Comparison of ENCODE assay signal across 17 cellular contexts in the genomic region with DNA sequence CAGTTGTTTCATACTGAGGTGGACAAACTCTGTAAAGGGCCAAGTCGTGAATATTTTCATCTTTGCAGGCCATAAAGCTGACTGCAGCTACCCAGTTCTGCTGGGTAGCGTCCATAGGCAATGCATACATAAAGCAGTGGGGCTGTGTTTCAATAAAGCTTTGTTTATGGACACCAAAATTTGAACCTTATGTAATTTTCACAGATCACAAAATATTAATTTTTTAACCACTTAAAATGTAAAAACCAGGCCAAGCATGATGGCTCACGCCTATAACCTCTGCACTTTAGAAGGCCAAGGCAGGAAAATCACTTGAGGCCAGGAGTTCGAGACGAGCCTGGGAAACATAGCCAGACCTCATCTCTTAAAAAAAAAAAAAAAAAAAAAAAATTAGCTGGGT.
DNase-seq lines count a peak whose midpoint lies in the region; ATAC-seq and TF ChIP-seq lines count a peak whose summit lies in the region.
"Had no signal": no experiment of that assay in that cellular context is flagged by ENCODE, and none has a peak within 500 bp of the region (broad histone marks: within the 10 kb centered on the region; RNA-seq: fewer than 3 reads in every experiment).

No MANE protein-coding gene starts in this region.

- no peak overlapping the region for H3K4me3 Mint-ChIP-seq in activated T-cell treated with anti-CD3 and anti-CD28 coated beads, Interleukin-2, amount 50 U/mL, for 72 hours
- H3K4me3 Mint-ChIP-seq in activated T-cell treated with anti-CD3 and anti-CD28 coated beads, Interleukin-2, amount 50 U/mL, for 24 hours, result no peak overlapping the region
- no peak overlapping the region for H3K4me3 Mint-ChIP-seq in CD4-positive, alpha-beta memory T cell
- H3K4me3 Mint-ChIP-seq in activated CD8-positive, alpha-beta T cell treated with anti-CD3 and anti-CD28 coated beads for 36 hours, result no peak overlapping the region
- no peak overlapping the region for H3K4me3 Mint-ChIP-seq in nephron
- H3K4me3 Mint-ChIP-seq: dendritic cell treated with granulocyte-macrophage colony-stimulating factor and Interleukin-4, amounts not matched to agents 40 ng/mL and 50 ng/mL, for 4 days; GM23338; HFFc6 had no signal

- no peak for TF ChIP-seq CTCF in activated CD8-positive, alpha-beta T cell treated with anti-CD3 and anti-CD28 coated beads for 36 hours (IDR thresholded peaks at IDR 0.05)
- TF ChIP-seq CTCF in nephron (IDR thresholded peaks at IDR 0.05; ENCODE audit: unreplicated experiment in 3 of 3), result no peak

- DNase-seq in activated T-cell treated with anti-CD3 and anti-CD28 coated beads, Interleukin-2, amount 50 U/mL, for 72 hours, result no peak
- DNase-seq in activated T-cell treated with anti-CD3 and anti-CD28 coated beads, Interleukin-2, amount 50 U/mL, for 24 hours, result no peak
- no peak for DNase-seq in CD4-positive, alpha-beta memory T cell
- DNase-seq in activated CD8-positive, alpha-beta T cell treated with anti-CD3 and anti-CD28 coated beads for 36 hours, result no peak
- DNase-seq in NCI-H1048 (lab: John Stamatoyannopoulos, UW), result no peak
- no peak for DNase-seq in NCI-H526 (lab: John Stamatoyannopoulos, UW)
- DNase-seq in DMS53 treated with DMSO at 0.1 percent for 48 hours (lab: John Stamatoyannopoulos, UW; ENCODE audit: unreplicated experiment), result no peak
- DNase-seq: activated CD4-positive, CD25-positive, alpha-beta regulatory T cell treated with anti-CD3 and anti-CD28 coated beads, Interleukin-2, amount 50 U/mL, for 72 hours; activated gamma-delta T cell; DMS79; GDM1 had no signal

- no peaks in the 10 kb centered on the region for H3K27me3 ChIP-seq in CD4-positive, alpha-beta memory T cell (ENCODE audit: insufficient read depth, low read length)
- H3K27me3 ChIP-seq: left lung, tibial artery had no signal

- intact Hi-C loops in CD4-positive, alpha-beta memory T cell (cut with micrococcal nuclease), result loop anchor here (5.0 kb wide), 1 partner anchor 235 kb away; no protein-coding TSS in a partner anchor
- intact Hi-C loops in activated CD8-positive, alpha-beta T cell treated with anti-CD3 and anti-CD28 coated beads for 36 hours (cut with micrococcal nuclease), result no loop called here

- H3K36me3 Mint-ChIP-seq in activated T-cell treated with anti-CD3 and anti-CD28 coated beads, Interleukin-2, amount 50 U/mL, for 72 hours (ENCODE audit: insufficient read depth in 2 of 2), result peaks cover 0 to 2% of the 10 kb centered on the region in 2 donors
- H3K36me3 Mint-ChIP-seq in activated T-cell treated with anti-CD3 and anti-CD28 coated beads, Interleukin-2, amount 50 U/mL, for 24 hours (ENCODE audit: low read depth), result peaks cover 43% of the 10 kb centered on the region
- H3K36me3 Mint-ChIP-seq in CD4-positive, alpha-beta memory T cell, result peaks cover 15 to 29% of the 10 kb centered on the region in 2 donors
- H3K36me3 Mint-ChIP-seq in activated CD8-positive, alpha-beta T cell treated with anti-CD3 and anti-CD28 coated beads for 36 hours (ENCODE audit: low read depth), result peaks cover 23% of the 10 kb centered on the region
- H3K36me3 Mint-ChIP-seq in nephron (ENCODE audit: low read depth), result peaks cover 36% of the 10 kb centered on the region

- H3K27ac ChIP-seq in CD4-positive, alpha-beta memory T cell (ENCODE audit: low read depth, low read length), result no peak overlapping the region
- H3K27ac ChIP-seq: left lung, tibial artery had no signal

- H3K27ac Mint-ChIP-seq in activated T-cell treated with anti-CD3 and anti-CD28 coated beads, Interleukin-2, amount 50 U/mL, for 72 hours, result peak overlapping the region; percentile 49
- H3K27ac Mint-ChIP-seq in activated T-cell treated with anti-CD3 and anti-CD28 coated beads, Interleukin-2, amount 50 U/mL, for 24 hours, result no peak overlapping the region
- peak overlapping the region in 5 of 7 donors; percentile 8 to 66 (median 42) for H3K27ac Mint-ChIP-seq in CD4-positive, alpha-beta memory T cell
- peak overlapping the region; percentile 41 for H3K27ac Mint-ChIP-seq in activated CD8-positive, alpha-beta T cell treated with anti-CD3 and anti-CD28 coated beads for 36 hours
- peak overlapping the region in 2 of 3 experiments; percentile 70 to 83 for H3K27ac Mint-ChIP-seq in nephron
- H3K27ac Mint-ChIP-seq: dendritic cell treated with granulocyte-macrophage colony-stimulating factor and Interleukin-4, amounts not matched to agents 40 ng/mL and 50 ng/mL, for 4 days had no signal

- POLR2A ChIA-PET in CD4-positive, alpha-beta memory T cell (lab: Charles Lee; ENCODE audit: partially characterized antibody), result interaction anchor here (5.4 kb wide), 1 partner anchor 74 kb away, joined by 30 read pairs; no protein-coding TSS in a partner anchor
- POLR2A ChIA-PET in activated CD8-positive, alpha-beta T cell treated with anti-CD3 and anti-CD28 coated beads for 36 hours (lab: Charles Lee), result interaction anchor here (1.4 kb wide), 1 partner anchor 11 kb away, joined by 3 read pairs; no protein-coding TSS in a partner anchor

- H3K9me3 ChIP-seq in CD4-positive, alpha-beta memory T cell (ENCODE audit: control insufficient read depth in 1 of 2, low read length in 2 of 2), result no peaks in the 10 kb centered on the region

- ATAC-seq in activated T-cell treated with anti-CD3 and anti-CD28 coated beads, Interleukin-2, amount 50 U/mL, for 72 hours (replicated peaks in 1 of 2), result no peak
- ATAC-seq in activated CD8-positive, alpha-beta T cell treated with anti-CD3 and anti-CD28 coated beads for 36 hours, result no peak

- peaks cover 50% of the 10 kb centered on the region for H3K4me1 Mint-ChIP-seq in activated T-cell treated with anti-CD3 and anti-CD28 coated beads, Interleukin-2, amount 50 U/mL, for 72 hours (ENCODE audit: low read depth)
- H3K4me1 Mint-ChIP-seq in activated T-cell treated with anti-CD3 and anti-CD28 coated beads, Interleukin-2, amount 50 U/mL, for 24 hours (ENCODE audit: low read depth), result peaks cover 49% of the 10 kb centered on the region
- peaks cover 43 to 55% (median 45%) of the 10 kb centered on the region in 4 donors for H3K4me1 Mint-ChIP-seq in CD4-positive, alpha-beta memory T cell
- H3K4me1 Mint-ChIP-seq in activated CD8-positive, alpha-beta T cell treated with anti-CD3 and anti-CD28 coated beads for 36 hours (ENCODE audit: low read depth), result peaks cover 53% of the 10 kb centered on the region
- H3K4me1 Mint-ChIP-seq in nephron, result peaks cover 19% of the 10 kb centered on the region

- no peaks in the 10 kb centered on the region for H3K36me3 ChIP-seq in CD4-positive, alpha-beta memory T cell (ENCODE audit: insufficient read depth, low read length)
- H3K36me3 ChIP-seq: left lung, tibial artery had no signal

- peaks cover 1 to 6% of the 10 kb centered on the region in 2 donors for H3K9me3 Mint-ChIP-seq in activated T-cell treated with anti-CD3 and anti-CD28 coated beads, Interleukin-2, amount 50 U/mL, for 72 hours
- H3K9me3 Mint-ChIP-seq in activated T-cell treated with anti-CD3 and anti-CD28 coated beads, Interleukin-2, amount 50 U/mL, for 24 hours, result peaks cover 3% of the 10 kb centered on the region
- H3K9me3 Mint-ChIP-seq in CD4-positive, alpha-beta memory T cell, result peaks cover 0 to 13% (median 6%) of the 10 kb centered on the region in 8 donors
- peaks cover 6% of the 10 kb centered on the region for H3K9me3 Mint-ChIP-seq in activated CD8-positive, alpha-beta T cell treated with anti-CD3 and anti-CD28 coated beads for 36 hours
- no peaks in the 10 kb centered on the region for H3K9me3 Mint-ChIP-seq in nephron
- H3K9me3 Mint-ChIP-seq: dendritic cell treated with granulocyte-macrophage colony-stimulating factor and Interleukin-4, amounts not matched to agents 40 ng/mL and 50 ng/mL, for 4 days; GM23338 had no signal

- no peak overlapping the region for H3K4me3 ChIP-seq in CD4-positive, alpha-beta memory T cell (ENCODE audit: low read length in 2 of 2)
- H3K4me3 ChIP-seq: GM23338, left lung, tibial artery had no signal

- no peaks in the 10 kb centered on the region for H3K27me3 Mint-ChIP-seq in activated T-cell treated with anti-CD3 and anti-CD28 coated beads, Interleukin-2, amount 50 U/mL, for 72 hours (ENCODE audit: low read depth)
- no peaks in the 10 kb centered on the region for H3K27me3 Mint-ChIP-seq in activated T-cell treated with anti-CD3 and anti-CD28 coated beads, Interleukin-2, amount 50 U/mL, for 24 hours
- H3K27me3 Mint-ChIP-seq in CD4-positive, alpha-beta memory T cell, result no peaks in the 10 kb centered on the region
- H3K27me3 Mint-ChIP-seq in activated CD8-positive, alpha-beta T cell treated with anti-CD3 and anti-CD28 coated beads for 36 hours, result no peaks in the 10 kb centered on the region
- peaks cover 26% of the 10 kb centered on the region for H3K27me3 Mint-ChIP-seq in nephron (ENCODE audit: low read depth)
- H3K27me3 Mint-ChIP-seq: dendritic cell treated with granulocyte-macrophage colony-stimulating factor and Interleukin-4, amounts not matched to agents 40 ng/mL and 50 ng/mL, for 4 days had no signal

- H3K4me1 ChIP-seq in CD4-positive, alpha-beta memory T cell (ENCODE audit: insufficient read depth, low read length), result peaks cover 47% of the 10 kb centered on the region

- CTCF ChIA-PET in CD4-positive, alpha-beta memory T cell (lab: Charles Lee; ENCODE audit: partially characterized antibody), result interaction anchor here (0.6 to 10.3 kb wide), 20 partner anchors 9 to 354 kb away, joined by 3 to 217 read pairs (median 8); partner anchors contain the start of gene CCDC182
- CTCF ChIA-PET in activated CD8-positive, alpha-beta T cell treated with anti-CD3 and anti-CD28 coated beads for 36 hours (lab: Charles Lee), result interaction anchor here (0.9 to 6.0 kb wide), 18 partner anchors 8 to 354 kb away, joined by 3 to 67 read pairs (median 5); partner anchors contain the start of gene CCDC182
